ENCODE assay signal across 1 cellular context in genomic region chr9:124054671-124055212, GRCh38.
TF ChIP-seq lines count a peak whose summit lies in the region.

No MANE protein-coding gene starts in this region.

TF ChIP-seq in HEK293, 187 proteins besides CTCF, POLR2A, EP300 and RAD21 (continued from another document):
- peak; percentile 42; the same call in 1 of the 2 replicates for TF ChIP-seq PRDM10 (tag by site-specific recombination; IDR thresholded peaks at IDR 0.05)
- no peak for TF ChIP-seq BCL11A (tag by site-specific recombination; IDR thresholded peaks at IDR 0.05; ENCODE audit: low read depth)
- TF ChIP-seq ZNF560 (tag by site-specific recombination; IDR thresholded peaks at IDR 0.05; ENCODE audit: borderline replicate concordance), result no peak
- TF ChIP-seq GLI2 (tag by site-specific recombination; IDR thresholded peaks at IDR 0.05; ENCODE audit: borderline replicate concordance, low read depth), result peak; percentile 36; the same call in 1 of the 2 replicates
- TF ChIP-seq HOXD13 (CRISPR knock-in tag; IDR thresholded peaks at IDR 0.05; ENCODE audit: borderline replicate concordance), result no peak
- no peak for TF ChIP-seq ZNF157 (tag by site-specific recombination; IDR thresholded peaks at IDR 0.05)
- no peak for TF ChIP-seq ZNF48 (tag by site-specific recombination; IDR thresholded peaks at IDR 0.05)
- TF ChIP-seq SP2 (tag by site-specific recombination; IDR thresholded peaks at IDR 0.05), result no peak
